ENCODE assay signal across 8 cellular contexts in genomic region chr1:209601809-209602657, GRCh38. TPM values are rescaled to one million over a fixed set of nuclear protein-coding genes. Genes with fewer than 3 reads are reported as not detected.
DNase-seq lines count a peak whose midpoint lies in the region; ATAC-seq, FAIRE-seq and TF ChIP-seq lines count a peak whose summit lies in the region.

No MANE protein-coding gene starts in this region.

- H3K9me3 ChIP-seq in endothelial cell of umbilical vein (replicated peaks; ENCODE audit: control insufficient read depth, insufficient read depth, low read length), result no peaks in the 10 kb centered on the region

- H3K4me3 ChIP-seq in BJ (ENCODE audit: low read depth, low read length) (no peak overlapping the region), endothelial cell of umbilical vein (replicated peaks in 1 of 3; ENCODE audit: insufficient read depth in 1 of 3, low read depth in 1 of 3, low read length in 3 of 3) (no peak overlapping the region)

- no peak overlapping the region for H2AFZ ChIP-seq in endothelial cell of umbilical vein (ENCODE audit: low read depth, low read length)

- POLR2A ChIA-PET in BJ (lab: Charles Lee), result no interaction called here
- POLR2A ChIA-PET in endothelial cell of umbilical vein (lab: Charles Lee), result no interaction called here

- peaks cover 5% of the 10 kb centered on the region for H3K4me1 ChIP-seq in endothelial cell of umbilical vein (ENCODE audit: control insufficient read depth, extremely low read depth, insufficient read depth, low read length)

- dilution Hi-C loops in endothelial cell of umbilical vein (cut with MboI; ENCODE audit: extremely low pct_ligation_motif_present, low sequenced_read_pairs), result no loop called here

- peak; percentile 79 for ATAC-seq in GM18511 (IDR thresholded peaks at IDR 0.05; ENCODE audit: unreplicated experiment)
- no peak for ATAC-seq in HG03097 (IDR thresholded peaks at IDR 0.05; ENCODE audit: low FRiP score, unreplicated experiment)
- ATAC-seq in GM18517 (IDR thresholded peaks at IDR 0.05; ENCODE audit: unreplicated experiment), result no peak

- H3K9me1 ChIP-seq in endothelial cell of umbilical vein (replicated peaks; ENCODE audit: control insufficient read depth, extremely low read depth, insufficient read depth, low read length), result no peaks in the 10 kb centered on the region

- no peaks in the 10 kb centered on the region for H4K20me1 ChIP-seq in endothelial cell of umbilical vein (replicated peaks; ENCODE audit: control insufficient read depth, extremely low read depth, insufficient read depth, low read length)

- BruUV-seq in endothelial cell of umbilical vein (replicated peaks; lab: Mats Ljungman, UMichigan), result no TSS peak

- intact Hi-C loops in endothelial cell of umbilical vein (cut with micrococcal nuclease), result loop anchor here (1.0 kb wide), 3 partner anchors 25 to 145 kb away; no protein-coding TSS in a partner anchor

- H3K27me3 ChIP-seq in BJ (ENCODE audit: control insufficient read depth, insufficient read depth, low read length), result no peaks in the 10 kb centered on the region
- H3K27me3 ChIP-seq in endothelial cell of umbilical vein (ENCODE audit: control insufficient read depth in 2 of 2, insufficient read depth in 2 of 2, low read length in 2 of 2), result peaks cover 3 to 18% of the 10 kb centered on the region in 2 experiments

- no peak overlapping the region for H3K4me2 ChIP-seq in endothelial cell of umbilical vein (ENCODE audit: insufficient read depth, low read length)

- DNase-seq in BJ (ENCODE audit: low read depth) (no peak), M059J (ENCODE audit: low read depth) (peak; percentile 63), UCSD-AML1 (lab: John Stamatoyannopoulos, UW; ENCODE audit: unreplicated experiment) (peak; percentile 18), endothelial cell of umbilical vein (ENCODE audit: low read depth, low spot score) (peak; percentile 45), mucosa of gallbladder (ENCODE audit: low spot score) (peak; percentile 22)

- TF ChIP-seq CTCF in BJ (IDR thresholded peaks at IDR 0.05; ENCODE audit: insufficient read depth, low read depth, low read length), result peak; percentile 60
- TF ChIP-seq CTCF in endothelial cell of umbilical vein (IDR thresholded peaks at IDR 0.05; ENCODE audit: extremely low read depth in 1 of 2, insufficient read depth in 1 of 2, low read depth in 1 of 2, low read length in 2 of 2), result peak; percentile 62 to 66

- no peak overlapping the region for H3K9ac ChIP-seq in endothelial cell of umbilical vein (replicated peaks; ENCODE audit: extremely low read depth, insufficient read depth, low read length)

- H3K27ac ChIP-seq in endothelial cell of umbilical vein (ENCODE audit: insufficient read depth, low read depth, low read length), result no peak overlapping the region

- no peak for TF ChIP-seq POLR2A in endothelial cell of umbilical vein (IDR thresholded peaks at IDR 0.05; ENCODE audit: low read depth, low read length)

- H3K36me3 ChIP-seq in BJ (ENCODE audit: control insufficient read depth, insufficient read depth, low read length) (no peaks in the 10 kb centered on the region), endothelial cell of umbilical vein (ENCODE audit: control insufficient read depth in 2 of 2, extremely low read depth in 1 of 2, insufficient read depth in 2 of 2, low read length in 2 of 2) (no peaks in the 10 kb centered on the region)

- FAIRE-seq in endothelial cell of umbilical vein (lab: Jason Lieb, UNC), result peak; percentile 83

- no peaks in the 10 kb centered on the region for H3K79me2 ChIP-seq in endothelial cell of umbilical vein (ENCODE audit: control insufficient read depth, insufficient read depth, low read length)

- CTCF ChIA-PET in BJ (lab: Yijun Ruan, JAX) (interaction anchor here (0.6 to 3.3 kb wide), 12 partner anchors 8 to 93 kb away, joined by 3 to 8 read pairs (median 4); no protein-coding TSS in a partner anchor), endothelial cell of umbilical vein (lab: Charles Lee) (interaction anchor here (0.8 to 4.3 kb wide), 12 partner anchors 11 to 92 kb away, joined by 3 to 23 read pairs (median 5); no protein-coding TSS in a partner anchor)

TF ChIP-seq in endothelial cell of umbilical vein, 7 proteins besides CTCF, POLR2A, EP300 and RAD21:
- TF ChIP-seq POLR2AphosphoS5 (IDR thresholded peaks at IDR 0.05; ENCODE audit: insufficient read depth, low read depth, low read length) (no peak), JUN (IDR thresholded peaks at IDR 0.05; ENCODE audit: borderline replicate concordance, insufficient read depth, insufficient read length, low read depth) (no peak), FOS (IDR thresholded peaks at IDR 0.05; ENCODE audit: borderline replicate concordance, insufficient read depth, low read length) (no peak), MYC (IDR thresholded peaks at IDR 0.05; ENCODE audit: low read depth, low read length) (no peak), EZH2 (IDR thresholded peaks at IDR 0.05; ENCODE audit: borderline replicate concordance, low read depth, low read length, severe bottlenecking) (no peak), MAX (IDR thresholded peaks at IDR 0.05; ENCODE audit: insufficient read depth, insufficient read length) (no peak), GATA2 (IDR thresholded peaks at IDR 0.05; ENCODE audit: insufficient read depth, insufficient read length, low read depth, low read length) (no peak)

RNA-seq across cellular contexts. Expression of gene CAMK1G, which starts 18.5 kb away (rescaled TPM):
- polyA plus RNA-seq in BJ (2011; rRNA removed) (0.81 and 1.5 TPM in 2 replicates), endothelial cell of umbilical vein (not detected in 2 replicates)
- polyA minus RNA-seq in BJ (2011; rRNA and poly(A)+ RNA removed), result 0.81 and 1.1 TPM in 2 replicates
- 3.0 and 4.5 TPM in 2 replicates for total RNA-seq in M059J (2014; rRNA removed; shearing (Covaris generic))
- total RNA-seq in endothelial cell of umbilical vein (not detected in 2 replicates), mucosa of gallbladder (0.12 TPM)
- polyA plus RNA-seq in endothelial cell of umbilical vein (2011; cell fraction: cytosol; rRNA removed), result not detected in 2 replicates
- polyA plus RNA-seq in endothelial cell of umbilical vein (2011; cell fraction: nucleus; rRNA removed), result not detected in 2 replicates
- polyA plus RNA-seq in endothelial cell of umbilical vein (2012), result not detected in 2 replicates
- not detected in 2 replicates for polyA minus RNA-seq in endothelial cell of umbilical vein
- not detected for polyA minus RNA-seq in endothelial cell of umbilical vein (2011; cell fraction: cytosol; rRNA and poly(A)+ RNA removed)
- not detected in 2 replicates for polyA minus RNA-seq in endothelial cell of umbilical vein (2011; cell fraction: nucleus; rRNA and poly(A)+ RNA removed)

RNA-seq across cellular contexts. Expression of gene LAMB3, which starts 50.2 kb away (rescaled TPM):
- 2.4 and 4.4 TPM in 2 replicates for polyA plus RNA-seq in BJ (2011; rRNA removed)
- polyA minus RNA-seq in BJ (2011; rRNA and poly(A)+ RNA removed), result 1.1 and 1.3 TPM in 2 replicates
- total RNA-seq in M059J (2014; rRNA removed; shearing (Covaris generic)), result 31.5 and 62.2 TPM in 2 replicates
- total RNA-seq in endothelial cell of umbilical vein, result 0.72 and 3.1 TPM in 2 replicates
- polyA plus RNA-seq in endothelial cell of umbilical vein, result 1.3 and 2.6 TPM in 2 replicates
- polyA plus RNA-seq in endothelial cell of umbilical vein (2011; cell fraction: cytosol; rRNA removed), result 2.2 and 2.7 TPM in 2 replicates
- 4.4 and 7.0 TPM in 2 replicates for polyA plus RNA-seq in endothelial cell of umbilical vein (2011; cell fraction: nucleus; rRNA removed)
- 6.0 and 9.7 TPM in 2 replicates for polyA plus RNA-seq in endothelial cell of umbilical vein (2012)
- 2.5 and 2.7 TPM in 2 replicates for polyA minus RNA-seq in endothelial cell of umbilical vein
- 52.4 TPM for polyA minus RNA-seq in endothelial cell of umbilical vein (2011; cell fraction: cytosol; rRNA and poly(A)+ RNA removed)
- polyA minus RNA-seq in endothelial cell of umbilical vein (2011; cell fraction: nucleus; rRNA and poly(A)+ RNA removed), result 2.8 and 3.2 TPM in 2 replicates
- total RNA-seq in mucosa of gallbladder, result 7.6 TPM
